Comparison of ENCODE assay signal across 18 cellular contexts in the genomic region with DNA sequence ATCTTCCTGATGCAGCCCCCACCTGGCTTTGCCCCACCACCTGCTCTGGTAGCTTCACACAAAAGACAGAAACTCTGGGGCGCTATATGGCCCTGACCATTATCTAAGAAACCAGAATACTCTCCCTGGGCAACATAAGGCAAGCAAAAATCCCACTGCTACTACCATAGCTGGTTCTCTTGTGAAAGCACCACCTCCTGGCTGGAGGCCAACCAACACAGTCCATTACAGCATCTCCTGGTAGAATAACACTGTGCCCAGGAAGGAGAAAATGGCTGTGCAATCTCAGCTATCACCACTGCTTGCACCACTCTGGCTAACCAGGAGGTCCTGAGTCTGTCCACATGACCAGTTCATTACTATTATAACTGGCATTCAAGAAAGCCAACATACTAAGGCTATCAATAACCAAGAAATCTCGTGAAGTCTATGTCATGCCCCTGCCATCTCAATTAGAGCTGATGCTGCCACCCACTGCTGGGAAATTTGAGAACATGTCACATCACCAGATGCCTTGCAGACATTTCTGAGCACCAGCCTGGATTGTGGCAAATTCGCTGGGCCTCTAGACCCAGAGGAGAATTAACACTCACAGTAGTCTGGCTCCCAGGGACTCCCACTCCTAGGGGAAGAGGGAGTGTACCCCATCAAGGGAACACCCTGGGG.
DNase-seq lines count a peak whose midpoint lies in the region; ATAC-seq and TF ChIP-seq lines count a peak whose summit lies in the region.
"Had no signal": no experiment of that assay in that cellular context is flagged by ENCODE, and none has a peak within 500 bp of the region (broad histone marks: within the 10 kb centered on the region; RNA-seq: fewer than 3 reads in every experiment).

No MANE protein-coding gene starts in this region.

- H3K4me3 ChIP-seq in A673 (ENCODE audit: low read depth, low read length, poor library complexity, severe bottlenecking) (no peak overlapping the region), BE2C (ENCODE audit: low read depth, low read length) (no peak overlapping the region), upper lobe of left lung (no peak overlapping the region)
- H3K4me3 ChIP-seq: SJSA1 had no signal

- no peak for TF ChIP-seq POLR2A in upper lobe of left lung (IDR thresholded peaks at IDR 0.05)

- H3K36me3 ChIP-seq in A673 (ENCODE audit: insufficient read depth, low read length, poor library complexity, severe bottlenecking), result no peaks in the 10 kb centered on the region
- H3K36me3 ChIP-seq in BE2C, result no peaks in the 10 kb centered on the region
- H3K36me3 ChIP-seq in upper lobe of left lung, result no peaks in the 10 kb centered on the region
- H3K36me3 ChIP-seq: SJSA1 had no signal

- POLR2A ChIA-PET in A673 (lab: Charles Lee; ENCODE audit: low non-redundant PET), result no interaction called here
- POLR2A ChIA-PET in naive thymus-derived CD8-positive, alpha-beta T cell (lab: Charles Lee), result no interaction called here

- DNase-seq in A673 (ENCODE audit: low spot score) (peak; percentile 18), BE2C (peak; percentile 45), amniotic epithelial cell (ENCODE audit: low read depth) (peak; percentile 26), left ventricle myocardium superior (no peak), upper lobe of left lung (no peak), hepatic stellate cell (ENCODE audit: low spot score) (no peak)
- no peak for DNase-seq in activated CD4-positive, alpha-beta T cell treated with anti-CD3 and anti-CD28 coated beads for 4 hours
- DNase-seq in naive thymus-derived CD8-positive, alpha-beta T cell, result no peak
- DNase-seq: GDM1, H9, IMR-90, MM.1S, NCI-H1092 treated with DMSO at 0.1 percent for 48 hours, NCI-H146, NCI-H2081, NCI-H510A, NCI-H774 had no signal

- no peak overlapping the region for H3K4me3 Mint-ChIP-seq in naive thymus-derived CD8-positive, alpha-beta T cell
- H3K4me3 Mint-ChIP-seq: H9 had no signal

- H3K4me1 ChIP-seq in A673 (ENCODE audit: insufficient read depth, low read length, poor library complexity, severe bottlenecking) (no peaks in the 10 kb centered on the region), BE2C (no peaks in the 10 kb centered on the region), upper lobe of left lung (no peaks in the 10 kb centered on the region)

- TF ChIP-seq CTCF in A673 (conservative IDR thresholded peaks at IDR 0.05; ENCODE audit: low read depth, low read length), result no peak
- 0 out of 2 replicates have a peak, but pooled peaks have one; percentile 10 for TF ChIP-seq CTCF in BE2C (IDR thresholded peaks at IDR 0.05; ENCODE audit: low read depth, low read length)
- TF ChIP-seq CTCF in upper lobe of left lung (IDR thresholded peaks at IDR 0.05), result no peak

- 91 to 100% methylated on average over 1 to 3 of the region's 3 CpGs for WGBS in upper lobe of left lung, 2 donors

- H3K9me3 ChIP-seq in A673 (ENCODE audit: low read depth, low read length, poor library complexity, severe bottlenecking) (no peaks in the 10 kb centered on the region), BE2C (no peaks in the 10 kb centered on the region), upper lobe of left lung (no peaks in the 10 kb centered on the region)
- H3K9me3 ChIP-seq: SJSA1 had no signal

- CTCF ChIA-PET in A673 (lab: Charles Lee), result no interaction called here

- H3K27ac ChIP-seq in A673 (ENCODE audit: low read depth, low read length, poor library complexity, severe bottlenecking), result no peak overlapping the region
- no peak overlapping the region for H3K27ac ChIP-seq in upper lobe of left lung
- H3K27ac ChIP-seq: SJSA1 had no signal

- no TSS peak for BruUV-seq in A673 (replicated peaks; lab: Mats Ljungman, UMichigan)

- ATAC-seq in left ventricle myocardium superior, result peak; percentile 65
- no peak for ATAC-seq in upper lobe of left lung (ENCODE audit: low FRiP score in 2 of 2)
- ATAC-seq in naive thymus-derived CD8-positive, alpha-beta T cell, result no peak

- no peak overlapping the region for H3K27ac Mint-ChIP-seq in naive thymus-derived CD8-positive, alpha-beta T cell

- H3K27me3 ChIP-seq in A673 (replicated peaks; ENCODE audit: insufficient read depth, low read depth, low read length, poor library complexity) (no peaks in the 10 kb centered on the region), BE2C (no peaks in the 10 kb centered on the region), upper lobe of left lung (no peaks in the 10 kb centered on the region)
- H3K27me3 ChIP-seq: SJSA1 had no signal

- peaks cover 0 to 30% (median 10%) of the 10 kb centered on the region in 9 donors for H3K9me3 Mint-ChIP-seq in naive thymus-derived CD8-positive, alpha-beta T cell

- no peaks in the 10 kb centered on the region for H3K27me3 Mint-ChIP-seq in naive thymus-derived CD8-positive, alpha-beta T cell

- TF ChIP-seq EP300 in upper lobe of left lung (IDR thresholded peaks at IDR 0.05), result no peak

- H3K36me3 Mint-ChIP-seq in naive thymus-derived CD8-positive, alpha-beta T cell, result no peaks in the 10 kb centered on the region

- intact Hi-C loops in A673 (cut with micrococcal nuclease; ENCODE audit: unreplicated experiment) (no loop called here), left ventricle myocardium superior (cut with micrococcal nuclease) (no loop called here)

- no peaks in the 10 kb centered on the region for H3K4me1 Mint-ChIP-seq in naive thymus-derived CD8-positive, alpha-beta T cell
- H3K4me1 Mint-ChIP-seq: H9 had no signal

Comparison
In these comparisons a context has a peak if more than half of its experiments do, and no peak if none do; other contexts are left out.
1. DNase-seq: peak in A673 (single experiment), BE2C (single experiment) and amniotic epithelial cell (single experiment); none in left ventricle myocardium superior (single experiment), upper lobe of left lung (0 of 2), activated CD4-positive, alpha-beta T cell treated with anti-CD3 and anti-CD28 coated beads for 4 hours (0 of 2), naive thymus-derived CD8-positive, alpha-beta T cell (0 of 10) and hepatic stellate cell (single experiment).